Comparison of ENCODE assay signal across 9 cellular contexts in genomic region chr16:17617021-17617420, GRCh38.
"Had no signal": no experiment of that assay in that cellular context is flagged by ENCODE, and none has a peak within 500 bp of the region (broad histone marks: within the 10 kb centered on the region; RNA-seq: fewer than 3 reads in every experiment).

No MANE protein-coding gene starts in this region.

- H3K9me3 ChIP-seq: HAP-1 had no signal

- H3K4me3 ChIP-seq: GM23248, GM23338, HAP-1 had no signal

- H3K4me1 ChIP-seq: HAP-1 had no signal

- H3K4me3 Mint-ChIP-seq: GM23338, H9, HFFc6 had no signal

- H3K9ac ChIP-seq: GM23248 had no signal

- DNase-seq: GM23248, GOT3, H7, H9, HCEC 1CT, HFFc6 had no signal

- H3K27ac ChIP-seq: GM23248 had no signal

- ATAC-seq: GM23338, HCT116 had no signal

- H3K9me3 Mint-ChIP-seq: GM23338, H9, HFFc6 had no signal

- H3K36me3 ChIP-seq: HAP-1 had no signal

- H3K4me2 ChIP-seq: GM23338 had no signal

- H3K27ac Mint-ChIP-seq: GM23338, H9, HFFc6 had no signal

- H2AFZ ChIP-seq: GM23248, GM23338 had no signal
